Comparison of ENCODE assay signal across 25 cellular contexts in genomic region chr10:116684781-116685180, GRCh38.
"Had no signal": no experiment of that assay in that cellular context is flagged by ENCODE, and none has a peak within 500 bp of the region (broad histone marks: within the 10 kb centered on the region; RNA-seq: fewer than 3 reads in every experiment).

No MANE protein-coding gene starts in this region.

- H3K4me2 ChIP-seq: neural progenitor cell had no signal

- H3K27ac ChIP-seq: neural progenitor cell, neutrophil, pancreas, psoas muscle, right lobe of liver, sigmoid colon, suprapubic skin, testis, tibial artery, transverse colon, vagina had no signal

- H3K9ac ChIP-seq: neural progenitor cell had no signal

- H3K9me3 ChIP-seq: neutrophil, pancreas, psoas muscle, right lobe of liver, sigmoid colon, suprapubic skin, testis, tibial artery, transverse colon, vagina had no signal

- H3K4me3 ChIP-seq: neural progenitor cell, pancreas, psoas muscle, right lobe of liver, sigmoid colon, suprapubic skin, testis, tibial artery, transverse colon, vagina had no signal

- H3K4me1 ChIP-seq: neural progenitor cell, pancreas, psoas muscle, right lobe of liver had no signal

- H3K36me3 ChIP-seq: neural progenitor cell, neutrophil, pancreas, right lobe of liver, suprapubic skin, transverse colon, vagina had no signal

- H3K27me3 ChIP-seq: neural progenitor cell, pancreas, right lobe of liver, sigmoid colon, suprapubic skin, testis, tibial artery, transverse colon, vagina had no signal

- ATAC-seq: naive thymus-derived CD4-positive, alpha-beta T cell; natural killer cell; pancreas; psoas muscle; right cardiac atrium; right lobe of liver; stimulated activated effector memory CD8-positive, alpha-beta T cell treated with anti-CD3 and anti-CD28 coated beads, Interleukin-12 subunit alpha, Interleukin-12 subunit beta, amount 100 ng/mL, for 72 hours; stimulated activated naive B cell treated with anti-CD40 and anti-IgM and Interleukin-4, amounts not matched to agents 10 μg/mL and 1 μg/mL and 100 μg/mL, for 72 hours; stimulated activated naive CD8-positive, alpha-beta T cell treated with anti-CD3 and anti-CD28 coated beads, Interleukin-15, Interleukin-2, amounts not matched to agents 100 U/mL and 50 U/mL, for 24 hours had no signal

- DNase-seq: naive thymus-derived CD4-positive, alpha-beta T cell; natural killer cell; nucleus accumbens; pancreas; psoas muscle; right cardiac atrium; right lobe of liver; sigmoid colon; small intestine; stimulated activated CD4-positive, alpha-beta T cell treated with anti-CD3 and anti-CD28 coated beads, Interleukin-15, amount 100 ng/mL, for 24 hours; stimulated activated CD4-positive, alpha-beta T cell treated with anti-CD3 and anti-CD28 coated beads, Interleukin-2, amount 100 ng/mL, for 24 hours; stimulated activated CD4-positive, alpha-beta T cell treated with anti-CD3 and anti-CD28 coated beads, Interleukin-2, amount 100 ng/mL, for 48 hours; stimulated activated CD4-positive, alpha-beta T cell treated with anti-CD3 and anti-CD28 coated beads, Interleukin-4, amount 100 ng/mL, for 24 hours; stimulated activated naive B cell treated with anti-CD40 and anti-IgM and Interleukin-4, amounts not matched to agents 10 μg/mL and 1 μg/mL and 100 μg/mL, for 72 hours; stimulated activated naive CD8-positive, alpha-beta T cell treated with anti-CD3 and anti-CD28 coated beads, Interleukin-15, amount 100 ng/mL, for 72 hours; stimulated activated naive CD8-positive, alpha-beta T cell treated with anti-CD3 and anti-CD28 coated beads, Interleukin-15, Interleukin-2, amounts not matched to agents 100 U/mL and 50 U/mL, for 24 hours; substantia nigra; testis; tibial artery; transverse colon had no signal

- H2AFZ ChIP-seq: neural progenitor cell had no signal
